In the genomic region with DNA sequence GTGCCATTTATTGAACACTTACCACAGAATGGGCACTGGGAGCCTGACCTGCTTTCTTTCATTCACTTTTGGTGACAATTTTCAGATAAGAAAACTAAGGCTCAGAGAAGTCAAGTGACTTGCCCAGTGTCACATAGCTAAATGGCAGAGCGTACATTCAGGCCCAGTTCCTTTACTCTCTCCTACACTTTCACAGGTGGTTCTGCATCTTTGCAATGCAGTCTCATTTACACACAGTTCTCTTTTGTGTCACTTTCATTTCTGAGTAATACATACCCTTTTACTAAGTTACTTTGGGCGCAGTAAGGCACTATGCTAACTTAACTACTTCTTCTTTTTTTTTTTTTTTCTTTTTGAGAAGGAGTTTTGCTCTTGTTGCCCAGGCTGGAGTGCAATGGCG, we compare ENCODE assay signal across 1 cellular context.
TF ChIP-seq lines count a peak whose summit lies in the region.

No MANE protein-coding gene starts in this region.

TF ChIP-seq in GM12878, 131 proteins besides CTCF, POLR2A, EP300 and RAD21 (continued from another document and continues in another):
- TF ChIP-seq, protein P1, sequence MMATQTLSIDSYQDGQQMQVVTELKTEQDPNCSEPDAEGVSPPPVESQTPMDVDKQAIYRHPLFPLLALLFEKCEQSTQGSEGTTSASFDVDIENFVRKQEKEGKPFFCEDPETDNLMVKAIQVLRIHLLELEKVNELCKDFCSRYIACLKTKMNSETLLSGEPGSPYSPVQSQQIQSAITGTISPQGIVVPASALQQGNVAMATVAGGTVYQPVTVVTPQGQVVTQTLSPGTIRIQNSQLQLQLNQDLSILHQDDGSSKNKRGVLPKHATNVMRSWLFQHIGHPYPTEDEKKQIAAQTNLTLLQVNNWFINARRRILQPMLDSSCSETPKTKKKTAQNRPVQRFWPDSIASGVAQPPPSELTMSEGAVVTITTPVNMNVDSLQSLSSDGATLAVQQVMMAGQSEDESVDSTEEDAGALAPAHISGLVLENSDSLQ (IDR thresholded peaks at IDR 0.05), result no peak
- TF ChIP-seq RCOR1 (conservative IDR thresholded peaks at IDR 0.05; ENCODE audit: low read depth, low read length) (no peak), NR2C1 (IDR thresholded peaks at IDR 0.05) (no peak), NR2C2 (IDR thresholded peaks at IDR 0.05; ENCODE audit: borderline replicate concordance, control insufficient read depth, insufficient read length, low read depth) (no peak), GATAD2B (conservative IDR thresholded peaks at IDR 0.05; ENCODE audit: low read depth) (no peak), CBX5 (IDR thresholded peaks at IDR 0.05; ENCODE audit: low read depth) (no peak), IKZF1 (conservative IDR thresholded peaks at IDR 0.05) (no peak), ZNF274 (IDR thresholded peaks at IDR 0.05; ENCODE audit: insufficient read depth, insufficient read length) (no peak), CBX3 (IDR thresholded peaks at IDR 0.05; ENCODE audit: borderline replicate concordance, low read depth) (no peak), TCF7 (IDR thresholded peaks at IDR 0.05; ENCODE audit: borderline replicate concordance) (no peak), MTA3 (IDR thresholded peaks at IDR 0.05; ENCODE audit: borderline replicate concordance, low read length) (peak; percentile 34; the same call in 1 of the 2 replicates), SREBF1 (IDR thresholded peaks at IDR 0.05; ENCODE audit: low read length) (no peak), CREB1 (IDR thresholded peaks at IDR 0.05; ENCODE audit: low read depth) (no peak), MYC (IDR thresholded peaks at IDR 0.05; ENCODE audit: insufficient read depth, insufficient read length, insufficient replicate concordance, low read length, severe bottlenecking) (no peak), ATF7 (IDR thresholded peaks at IDR 0.05; ENCODE audit: low read depth) (no peak), SPI1 (IDR thresholded peaks at IDR 0.05; ENCODE audit: borderline replicate concordance, insufficient read depth, low read depth, low read length) (peak; percentile 27; the same call in 1 of the 2 replicates), SREBF2 (IDR thresholded peaks at IDR 0.05; ENCODE audit: low read length) (no peak), EGR1 (IDR thresholded peaks at IDR 0.05; ENCODE audit: borderline replicate concordance in 1 of 2, low read depth in 2 of 2, low read length in 2 of 2) (no peak), ZNF622 (IDR thresholded peaks at IDR 0.05) (no peak), PML (IDR thresholded peaks at IDR 0.05; ENCODE audit: low read length) (no peak), CBFB (IDR thresholded peaks at IDR 0.05; ENCODE audit: low read depth) (no peak), POLR2AphosphoS2 (IDR thresholded peaks at IDR 0.05; ENCODE audit: low read depth, low read length) (no peak), CHD2 (IDR thresholded peaks at IDR 0.05; ENCODE audit: borderline replicate concordance, low read depth, low read length) (no peak), RUNX3 (IDR thresholded peaks at IDR 0.05; ENCODE audit: low read length) (peak; percentile 31; the same call in 1 of the 2 replicates), CHD1 (IDR thresholded peaks at IDR 0.05; ENCODE audit: low read depth, low read length) (no peak), DPF2 (IDR thresholded peaks at IDR 0.05) (no peak), GABPA (IDR thresholded peaks at IDR 0.05; ENCODE audit: low read depth) (no peak), HCFC1 (IDR thresholded peaks at IDR 0.05; ENCODE audit: low read length) (no peak)
- TF ChIP-seq, protein P2, sequence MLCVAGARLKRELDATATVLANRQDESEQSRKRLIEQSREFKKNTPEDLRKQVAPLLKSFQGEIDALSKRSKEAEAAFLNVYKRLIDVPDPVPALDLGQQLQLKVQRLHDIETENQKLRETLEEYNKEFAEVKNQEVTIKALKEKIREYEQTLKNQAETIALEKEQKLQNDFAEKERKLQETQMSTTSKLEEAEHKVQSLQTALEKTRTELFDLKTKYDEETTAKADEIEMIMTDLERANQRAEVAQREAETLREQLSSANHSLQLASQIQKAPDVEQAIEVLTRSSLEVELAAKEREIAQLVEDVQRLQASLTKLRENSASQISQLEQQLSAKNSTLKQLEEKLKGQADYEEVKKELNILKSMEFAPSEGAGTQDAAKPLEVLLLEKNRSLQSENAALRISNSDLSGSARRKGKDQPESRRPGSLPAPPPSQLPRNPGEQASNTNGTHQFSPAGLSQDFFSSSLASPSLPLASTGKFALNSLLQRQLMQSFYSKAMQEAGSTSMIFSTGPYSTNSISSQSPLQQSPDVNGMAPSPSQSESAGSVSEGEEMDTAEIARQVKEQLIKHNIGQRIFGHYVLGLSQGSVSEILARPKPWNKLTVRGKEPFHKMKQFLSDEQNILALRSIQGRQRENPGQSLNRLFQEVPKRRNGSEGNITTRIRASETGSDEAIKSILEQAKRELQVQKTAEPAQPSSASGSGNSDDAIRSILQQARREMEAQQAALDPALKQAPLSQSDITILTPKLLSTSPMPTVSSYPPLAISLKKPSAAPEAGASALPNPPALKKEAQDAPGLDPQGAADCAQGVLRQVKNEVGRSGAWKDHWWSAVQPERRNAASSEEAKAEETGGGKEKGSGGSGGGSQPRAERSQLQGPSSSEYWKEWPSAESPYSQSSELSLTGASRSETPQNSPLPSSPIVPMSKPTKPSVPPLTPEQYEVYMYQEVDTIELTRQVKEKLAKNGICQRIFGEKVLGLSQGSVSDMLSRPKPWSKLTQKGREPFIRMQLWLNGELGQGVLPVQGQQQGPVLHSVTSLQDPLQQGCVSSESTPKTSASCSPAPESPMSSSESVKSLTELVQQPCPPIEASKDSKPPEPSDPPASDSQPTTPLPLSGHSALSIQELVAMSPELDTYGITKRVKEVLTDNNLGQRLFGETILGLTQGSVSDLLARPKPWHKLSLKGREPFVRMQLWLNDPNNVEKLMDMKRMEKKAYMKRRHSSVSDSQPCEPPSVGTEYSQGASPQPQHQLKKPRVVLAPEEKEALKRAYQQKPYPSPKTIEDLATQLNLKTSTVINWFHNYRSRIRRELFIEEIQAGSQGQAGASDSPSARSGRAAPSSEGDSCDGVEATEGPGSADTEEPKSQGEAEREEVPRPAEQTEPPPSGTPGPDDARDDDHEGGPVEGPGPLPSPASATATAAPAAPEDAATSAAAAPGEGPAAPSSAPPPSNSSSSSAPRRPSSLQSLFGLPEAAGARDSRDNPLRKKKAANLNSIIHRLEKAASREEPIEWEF (IDR thresholded peaks at IDR 0.05; ENCODE audit: insufficient replicate concordance, low read depth, low read length), result no peak
- TF ChIP-seq, protein P3, sequence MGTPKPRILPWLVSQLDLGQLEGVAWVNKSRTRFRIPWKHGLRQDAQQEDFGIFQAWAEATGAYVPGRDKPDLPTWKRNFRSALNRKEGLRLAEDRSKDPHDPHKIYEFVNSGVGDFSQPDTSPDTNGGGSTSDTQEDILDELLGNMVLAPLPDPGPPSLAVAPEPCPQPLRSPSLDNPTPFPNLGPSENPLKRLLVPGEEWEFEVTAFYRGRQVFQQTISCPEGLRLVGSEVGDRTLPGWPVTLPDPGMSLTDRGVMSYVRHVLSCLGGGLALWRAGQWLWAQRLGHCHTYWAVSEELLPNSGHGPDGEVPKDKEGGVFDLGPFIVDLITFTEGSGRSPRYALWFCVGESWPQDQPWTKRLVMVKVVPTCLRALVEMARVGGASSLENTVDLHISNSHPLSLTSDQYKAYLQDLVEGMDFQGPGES (IDR thresholded peaks at IDR 0.05), result no peak
- TF ChIP-seq, protein P4, sequence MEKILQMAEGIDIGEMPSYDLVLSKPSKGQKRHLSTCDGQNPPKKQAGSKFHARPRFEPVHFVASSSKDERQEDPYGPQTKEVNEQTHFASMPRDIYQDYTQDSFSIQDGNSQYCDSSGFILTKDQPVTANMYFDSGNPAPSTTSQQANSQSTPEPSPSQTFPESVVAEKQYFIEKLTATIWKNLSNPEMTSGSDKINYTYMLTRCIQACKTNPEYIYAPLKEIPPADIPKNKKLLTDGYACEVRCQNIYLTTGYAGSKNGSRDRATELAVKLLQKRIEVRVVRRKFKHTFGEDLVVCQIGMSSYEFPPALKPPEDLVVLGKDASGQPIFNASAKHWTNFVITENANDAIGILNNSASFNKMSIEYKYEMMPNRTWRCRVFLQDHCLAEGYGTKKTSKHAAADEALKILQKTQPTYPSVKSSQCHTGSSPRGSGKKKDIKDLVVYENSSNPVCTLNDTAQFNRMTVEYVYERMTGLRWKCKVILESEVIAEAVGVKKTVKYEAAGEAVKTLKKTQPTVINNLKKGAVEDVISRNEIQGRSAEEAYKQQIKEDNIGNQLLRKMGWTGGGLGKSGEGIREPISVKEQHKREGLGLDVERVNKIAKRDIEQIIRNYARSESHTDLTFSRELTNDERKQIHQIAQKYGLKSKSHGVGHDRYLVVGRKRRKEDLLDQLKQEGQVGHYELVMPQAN (conservative IDR thresholded peaks at IDR 0.05), result no peak
- TF ChIP-seq, protein P5, sequence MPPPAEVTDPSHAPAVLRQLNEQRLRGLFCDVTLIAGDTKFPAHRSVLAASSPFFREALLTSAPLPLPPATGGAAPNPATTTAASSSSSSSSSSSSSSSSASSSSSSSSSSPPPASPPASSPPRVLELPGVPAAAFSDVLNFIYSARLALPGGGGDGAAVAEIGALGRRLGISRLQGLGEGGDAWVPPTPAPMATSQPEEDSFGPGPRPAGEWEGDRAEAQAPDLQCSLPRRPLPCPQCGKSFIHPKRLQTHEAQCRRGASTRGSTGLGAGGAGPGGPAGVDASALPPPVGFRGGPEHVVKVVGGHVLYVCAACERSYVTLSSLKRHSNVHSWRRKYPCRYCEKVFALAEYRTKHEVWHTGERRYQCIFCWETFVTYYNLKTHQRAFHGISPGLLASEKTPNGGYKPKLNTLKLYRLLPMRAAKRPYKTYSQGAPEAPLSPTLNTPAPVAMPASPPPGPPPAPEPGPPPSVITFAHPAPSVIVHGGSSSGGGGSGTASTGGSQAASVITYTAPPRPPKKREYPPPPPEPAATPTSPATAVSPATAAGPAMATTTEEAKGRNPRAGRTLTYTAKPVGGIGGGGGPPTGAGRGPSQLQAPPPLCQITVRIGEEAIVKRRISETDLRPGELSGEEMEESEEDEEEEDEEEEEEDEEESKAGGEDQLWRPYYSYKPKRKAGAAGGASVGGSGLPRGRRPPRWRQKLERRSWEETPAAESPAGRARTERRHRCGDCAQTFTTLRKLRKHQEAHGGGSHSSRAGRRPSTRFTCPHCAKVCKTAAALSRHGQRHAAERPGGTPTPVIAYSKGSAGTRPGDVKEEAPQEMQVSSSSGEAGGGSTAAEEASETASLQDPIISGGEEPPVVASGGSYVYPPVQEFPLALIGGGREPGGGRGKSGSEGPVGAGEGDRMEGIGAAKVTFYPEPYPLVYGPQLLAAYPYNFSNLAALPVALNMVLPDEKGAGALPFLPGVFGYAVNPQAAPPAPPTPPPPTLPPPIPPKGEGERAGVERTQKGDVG (CRISPR knock-in tag; IDR thresholded peaks at IDR 0.05), result no peak
- TF ChIP-seq, protein P6, sequence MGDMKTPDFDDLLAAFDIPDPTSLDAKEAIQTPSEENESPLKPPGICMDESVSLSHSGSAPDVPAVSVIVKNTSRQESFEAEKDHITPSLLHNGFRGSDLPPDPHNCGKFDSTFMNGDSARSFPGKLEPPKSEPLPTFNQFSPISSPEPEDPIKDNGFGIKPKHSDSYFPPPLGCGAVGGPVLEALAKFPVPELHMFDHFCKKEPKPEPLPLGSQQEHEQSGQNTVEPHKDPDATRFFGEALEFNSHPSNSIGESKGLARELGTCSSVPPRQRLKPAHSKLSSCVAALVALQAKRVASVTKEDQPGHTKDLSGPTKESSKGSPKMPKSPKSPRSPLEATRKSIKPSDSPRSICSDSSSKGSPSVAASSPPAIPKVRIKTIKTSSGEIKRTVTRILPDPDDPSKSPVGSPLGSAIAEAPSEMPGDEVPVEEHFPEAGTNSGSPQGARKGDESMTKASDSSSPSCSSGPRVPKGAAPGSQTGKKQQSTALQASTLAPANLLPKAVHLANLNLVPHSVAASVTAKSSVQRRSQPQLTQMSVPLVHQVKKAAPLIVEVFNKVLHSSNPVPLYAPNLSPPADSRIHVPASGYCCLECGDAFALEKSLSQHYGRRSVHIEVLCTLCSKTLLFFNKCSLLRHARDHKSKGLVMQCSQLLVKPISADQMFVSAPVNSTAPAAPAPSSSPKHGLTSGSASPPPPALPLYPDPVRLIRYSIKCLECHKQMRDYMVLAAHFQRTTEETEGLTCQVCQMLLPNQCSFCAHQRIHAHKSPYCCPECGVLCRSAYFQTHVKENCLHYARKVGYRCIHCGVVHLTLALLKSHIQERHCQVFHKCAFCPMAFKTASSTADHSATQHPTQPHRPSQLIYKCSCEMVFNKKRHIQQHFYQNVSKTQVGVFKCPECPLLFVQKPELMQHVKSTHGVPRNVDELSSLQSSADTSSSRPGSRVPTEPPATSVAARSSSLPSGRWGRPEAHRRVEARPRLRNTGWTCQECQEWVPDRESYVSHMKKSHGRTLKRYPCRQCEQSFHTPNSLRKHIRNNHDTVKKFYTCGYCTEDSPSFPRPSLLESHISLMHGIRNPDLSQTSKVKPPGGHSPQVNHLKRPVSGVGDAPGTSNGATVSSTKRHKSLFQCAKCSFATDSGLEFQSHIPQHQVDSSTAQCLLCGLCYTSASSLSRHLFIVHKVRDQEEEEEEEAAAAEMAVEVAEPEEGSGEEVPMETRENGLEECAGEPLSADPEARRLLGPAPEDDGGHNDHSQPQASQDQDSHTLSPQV (IDR thresholded peaks at IDR 0.05), result no peak
- TF ChIP-seq, protein P7, sequence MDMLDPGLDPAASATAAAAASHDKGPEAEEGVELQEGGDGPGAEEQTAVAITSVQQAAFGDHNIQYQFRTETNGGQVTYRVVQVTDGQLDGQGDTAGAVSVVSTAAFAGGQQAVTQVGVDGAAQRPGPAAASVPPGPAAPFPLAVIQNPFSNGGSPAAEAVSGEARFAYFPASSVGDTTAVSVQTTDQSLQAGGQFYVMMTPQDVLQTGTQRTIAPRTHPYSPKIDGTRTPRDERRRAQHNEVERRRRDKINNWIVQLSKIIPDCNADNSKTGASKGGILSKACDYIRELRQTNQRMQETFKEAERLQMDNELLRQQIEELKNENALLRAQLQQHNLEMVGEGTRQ (IDR thresholded peaks at IDR 0.05; ENCODE audit: borderline replicate concordance, low read depth, low read length), result no peak
- TF ChIP-seq, protein P8, sequence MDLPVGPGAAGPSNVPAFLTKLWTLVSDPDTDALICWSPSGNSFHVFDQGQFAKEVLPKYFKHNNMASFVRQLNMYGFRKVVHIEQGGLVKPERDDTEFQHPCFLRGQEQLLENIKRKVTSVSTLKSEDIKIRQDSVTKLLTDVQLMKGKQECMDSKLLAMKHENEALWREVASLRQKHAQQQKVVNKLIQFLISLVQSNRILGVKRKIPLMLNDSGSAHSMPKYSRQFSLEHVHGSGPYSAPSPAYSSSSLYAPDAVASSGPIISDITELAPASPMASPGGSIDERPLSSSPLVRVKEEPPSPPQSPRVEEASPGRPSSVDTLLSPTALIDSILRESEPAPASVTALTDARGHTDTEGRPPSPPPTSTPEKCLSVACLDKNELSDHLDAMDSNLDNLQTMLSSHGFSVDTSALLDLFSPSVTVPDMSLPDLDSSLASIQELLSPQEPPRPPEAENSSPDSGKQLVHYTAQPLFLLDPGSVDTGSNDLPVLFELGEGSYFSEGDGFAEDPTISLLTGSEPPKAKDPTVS (IDR thresholded peaks at IDR 0.05; ENCODE audit: low read depth, low read length), result no peak
- TF ChIP-seq, protein P9, sequence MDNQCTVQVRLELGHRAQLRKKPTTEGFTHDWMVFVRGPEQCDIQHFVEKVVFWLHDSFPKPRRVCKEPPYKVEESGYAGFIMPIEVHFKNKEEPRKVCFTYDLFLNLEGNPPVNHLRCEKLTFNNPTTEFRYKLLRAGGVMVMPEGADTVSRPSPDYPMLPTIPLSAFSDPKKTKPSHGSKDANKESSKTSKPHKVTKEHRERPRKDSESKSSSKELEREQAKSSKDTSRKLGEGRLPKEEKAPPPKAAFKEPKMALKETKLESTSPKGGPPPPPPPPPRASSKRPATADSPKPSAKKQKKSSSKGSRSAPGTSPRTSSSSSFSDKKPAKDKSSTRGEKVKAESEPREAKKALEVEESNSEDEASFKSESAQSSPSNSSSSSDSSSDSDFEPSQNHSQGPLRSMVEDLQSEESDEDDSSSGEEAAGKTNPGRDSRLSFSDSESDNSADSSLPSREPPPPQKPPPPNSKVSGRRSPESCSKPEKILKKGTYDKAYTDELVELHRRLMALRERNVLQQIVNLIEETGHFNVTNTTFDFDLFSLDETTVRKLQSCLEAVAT (IDR thresholded peaks at IDR 0.05), result 0 out of 2 replicates have a peak, but pooled peaks have one; percentile 10
